In the genomic region with DNA sequence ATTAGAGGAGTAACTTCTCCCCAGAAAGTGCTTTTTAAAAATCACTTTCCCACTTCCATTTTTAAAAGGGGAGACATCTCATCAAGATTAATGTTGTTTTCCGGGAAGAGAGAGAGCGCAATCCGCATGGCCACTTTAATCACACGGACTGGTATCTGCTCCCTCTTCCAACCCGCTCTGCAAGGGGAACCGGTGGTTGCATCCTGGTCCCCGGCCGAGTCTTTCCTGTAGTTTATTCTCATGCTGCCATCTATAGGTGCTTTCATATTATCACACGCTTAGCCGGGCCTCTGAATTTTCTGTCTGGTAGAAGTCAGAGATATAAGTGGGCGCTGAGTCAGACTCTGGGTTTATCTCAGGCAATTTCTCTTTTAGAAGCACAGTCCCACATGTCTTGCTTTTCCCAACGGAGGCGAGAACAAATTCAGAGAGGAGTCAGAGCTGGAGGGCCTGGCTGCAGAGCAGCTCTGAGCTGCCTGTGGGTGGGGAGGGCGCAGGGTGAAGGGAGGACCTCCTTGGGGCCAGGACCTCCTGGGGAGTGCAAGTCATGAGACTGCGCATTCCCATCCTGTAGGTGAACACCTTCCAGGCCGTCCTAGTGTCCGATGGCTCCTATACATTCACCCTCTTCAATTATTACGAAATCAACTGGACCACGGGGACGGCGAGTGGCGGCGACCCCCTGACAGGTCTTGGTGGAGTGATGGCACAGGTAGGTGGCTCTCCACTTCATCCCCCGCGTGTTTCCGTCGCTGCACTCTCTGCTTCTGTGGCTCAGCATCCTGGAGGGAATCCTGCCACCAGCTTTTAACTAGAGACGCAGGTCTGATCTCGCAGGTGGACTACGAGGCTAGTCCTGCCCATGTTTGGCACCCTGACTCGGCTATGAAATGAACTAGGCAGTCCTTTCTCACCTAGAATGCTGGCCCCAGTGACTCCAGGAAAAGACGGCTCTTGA, we compare ENCODE assay signal across 8 cellular contexts. TPM values are rescaled to one million over a fixed set of nuclear protein-coding genes. Genes with fewer than 3 reads are reported as not detected.
A peak's percentile ranks its signal among the peaks of the same experiment; 100 is the strongest.
DNase-seq lines count a peak whose midpoint lies in the region; ATAC-seq, FAIRE-seq and TF ChIP-seq lines count a peak whose summit lies in the region.

No MANE protein-coding gene starts in this region.

- no peak for TF ChIP-seq POLR2A in A549 (IDR thresholded peaks at IDR 0.05; ENCODE audit: low read length)

- no peak for FAIRE-seq in A549 (lab: Jason Lieb, UNC)

- POLR2A ChIA-PET in A549 (lab: Yijun Ruan, JAX) (no interaction called here), RWPE1 (lab: Yijun Ruan, JAX; ENCODE audit: low non-redundant PET) (no interaction called here)

- H3K9me3 ChIP-seq in A549 (no peaks in the 10 kb centered on the region), Loucy (ENCODE audit: insufficient read depth, low read depth, low read length) (no peaks in the 10 kb centered on the region)

- H3K36me3 ChIP-seq in Loucy (ENCODE audit: insufficient read depth, low read length) (no peaks in the 10 kb centered on the region), brain microvascular endothelial cell (replicated peaks) (no peaks in the 10 kb centered on the region)

- TF ChIP-seq CTCF in A549 (IDR thresholded peaks at IDR 0.05) (peak; percentile 52), GM10266 (IDR thresholded peaks at IDR 0.05; ENCODE audit: control insufficient read depth, insufficient read depth, low read depth, missing control alignments) (peak; percentile 57), Loucy (conservative IDR thresholded peaks at IDR 0.05; ENCODE audit: low read length) (peak; percentile 73), RWPE1 (conservative IDR thresholded peaks at IDR 0.05; ENCODE audit: low read depth) (peak; percentile 54; the same call in 1 of the 2 replicates), brain microvascular endothelial cell (IDR thresholded peaks at IDR 0.05; ENCODE audit: low read depth, low read length, missing control alignments) (peak; percentile 66)

- H3F3A ChIP-seq in Loucy (ENCODE audit: low read depth), result no peaks in the 10 kb centered on the region

- no peak overlapping the region for H3K9ac ChIP-seq in Loucy (ENCODE audit: low read depth, low read length, poor library complexity, severe bottlenecking)

- in situ Hi-C loops in brain microvascular endothelial cell (cut with HindIII; ENCODE audit: low pct_ligation_motif_present, low sequenced_read_pairs), result no loop called here

- no peak overlapping the region for H2AFZ ChIP-seq in Loucy (ENCODE audit: low read length)

- H3K27me3 ChIP-seq in Loucy (ENCODE audit: insufficient read depth, low read length, poor library complexity, severe bottlenecking), result no peaks in the 10 kb centered on the region
- H3K27me3 ChIP-seq in brain microvascular endothelial cell (replicated peaks), result no peaks in the 10 kb centered on the region

- no peaks in the 10 kb centered on the region for H4K20me1 ChIP-seq in Loucy (ENCODE audit: insufficient read depth, low read length, poor library complexity, severe bottlenecking)

- H3K4me2 ChIP-seq in A549, result no peak overlapping the region
- H3K4me2 ChIP-seq in Loucy (ENCODE audit: low read depth, low read length, poor library complexity, severe bottlenecking), result no peak overlapping the region

- no peaks in the 10 kb centered on the region for H3K79me2 ChIP-seq in Loucy (ENCODE audit: insufficient read depth, low read length)

- TF ChIP-seq EP300 in A549 (IDR thresholded peaks at IDR 0.05), result no peak

- H3K4me1 ChIP-seq in A549 (no peaks in the 10 kb centered on the region), Loucy (ENCODE audit: insufficient read depth, low read length, poor library complexity, severe bottlenecking) (no peaks in the 10 kb centered on the region)

- H3K4me3 ChIP-seq in A549 (no peak overlapping the region), Loucy (ENCODE audit: low read length, poor library complexity, severe bottlenecking) (no peak overlapping the region), brain microvascular endothelial cell (ENCODE audit: low read depth, low read length) (no peak overlapping the region)

- peak; percentile 61 to 70 for TF ChIP-seq RAD21 in A549 (conservative IDR thresholded peaks at IDR 0.05 in 1 of 2, IDR thresholded peaks at IDR 0.05 in 1 of 2)

- WGBS in A549 (ENCODE audit: missing lambda C conversion rate), result 20% methylated on average over 20 of the region's 32 CpGs

- DNase-seq in A549 (ENCODE audit: low read depth in 1 of 2, low spot score in 1 of 2) (peak; percentile 51 to 53), GM10266 (ENCODE audit: extremely low spot score) (peak; percentile 74), RWPE1 (ENCODE audit: low spot score) (peak; percentile 68), brain microvascular endothelial cell (peak; percentile 85), inferior parietal cortex (ENCODE audit: extremely low spot score) (peak; percentile 82)
- DNase-seq in stimulated activated CD4-positive, alpha-beta T cell treated with anti-CD3 and anti-CD28 coated beads, Interleukin-1b, Interleukin-23, amount 100 ng/mL, for 4 hours (ENCODE audit: low read depth in 2 of 2), result peak; percentile 3 to 6

- ATAC-seq in A549 (peak; percentile 94 to 96), HG02970 (IDR thresholded peaks at IDR 0.05; ENCODE audit: low FRiP score, unreplicated experiment) (no peak)

- CTCF ChIA-PET in A549 (lab: Yijun Ruan, JAX) (interaction anchor here (1.1 to 2.2 kb wide), 4 partner anchors 13 to 605 kb away, joined by 3 to 7 read pairs (median 4); partner anchors contain the start of gene GRIK4), RWPE1 (lab: Yijun Ruan, JAX) (interaction anchor here (1.0 kb wide), 1 partner anchor 32 kb away, joined by 4 read pairs; no protein-coding TSS in a partner anchor)

- H3K9me2 ChIP-seq in Loucy (replicated peaks; ENCODE audit: low read depth, low read length), result no peaks in the 10 kb centered on the region

- no peak overlapping the region for H3K27ac ChIP-seq in A549
- H3K27ac ChIP-seq in RWPE1, result no peak overlapping the region
- no peak overlapping the region for H3K27ac ChIP-seq in brain microvascular endothelial cell

TF ChIP-seq in A549, 52 proteins besides CTCF, POLR2A, EP300 and RAD21:
- TF ChIP-seq SMC3 (IDR thresholded peaks at IDR 0.05) (peak; percentile 41; the same call in 2 of the 3 replicates), JUNB (IDR thresholded peaks at IDR 0.05) (no peak), CEBPB (IDR thresholded peaks at IDR 0.05) (peak; percentile 15 to 43; a peak in 1 of 4 replicates)

RNA-seq across cellular contexts. Expression of gene TECTA, which starts 11.7 kb away (rescaled TPM):
- polyA plus RNA-seq in A549 (2011; rRNA removed) (0.12 and 0.14 TPM in 2 replicates), A549 (2017; fragmentation: RNase III; extraction: RNeasy Plus Mini Kit Qiagen cat#74134 plus additional on column Dnase treatment) (0.05 to 0.12 TPM (median 0.05 TPM) in 3 replicates)
- 0.06 and 0.08 TPM in 2 replicates for polyA plus RNA-seq in A549 (2012; cell fraction: cytosol; rRNA removed)
- polyA plus RNA-seq in A549 (2012; cell fraction: nucleus; rRNA removed), result 0.28 and 0.50 TPM in 2 replicates
- 0.12 and 0.39 TPM in 2 replicates for polyA minus RNA-seq in A549 (2011; rRNA and poly(A)+ RNA removed)

Comparison
In these comparisons a context has a peak if more than half of its experiments do, and no peak if none do; other contexts are left out.
1. DNase-seq: peak in every context shown above with its lines; median percentile 85 in brain microvascular endothelial cell; 82 in inferior parietal cortex; 74 in GM10266; 68 in RWPE1; 52 in A549; 4 in stimulated activated CD4-positive, alpha-beta T cell treated with anti-CD3 and anti-CD28 coated beads, Interleukin-1b, Interleukin-23, amount 100 ng/mL, for 4 hours.